ENCODE assay signal across 11 cellular contexts in the genomic region with DNA sequence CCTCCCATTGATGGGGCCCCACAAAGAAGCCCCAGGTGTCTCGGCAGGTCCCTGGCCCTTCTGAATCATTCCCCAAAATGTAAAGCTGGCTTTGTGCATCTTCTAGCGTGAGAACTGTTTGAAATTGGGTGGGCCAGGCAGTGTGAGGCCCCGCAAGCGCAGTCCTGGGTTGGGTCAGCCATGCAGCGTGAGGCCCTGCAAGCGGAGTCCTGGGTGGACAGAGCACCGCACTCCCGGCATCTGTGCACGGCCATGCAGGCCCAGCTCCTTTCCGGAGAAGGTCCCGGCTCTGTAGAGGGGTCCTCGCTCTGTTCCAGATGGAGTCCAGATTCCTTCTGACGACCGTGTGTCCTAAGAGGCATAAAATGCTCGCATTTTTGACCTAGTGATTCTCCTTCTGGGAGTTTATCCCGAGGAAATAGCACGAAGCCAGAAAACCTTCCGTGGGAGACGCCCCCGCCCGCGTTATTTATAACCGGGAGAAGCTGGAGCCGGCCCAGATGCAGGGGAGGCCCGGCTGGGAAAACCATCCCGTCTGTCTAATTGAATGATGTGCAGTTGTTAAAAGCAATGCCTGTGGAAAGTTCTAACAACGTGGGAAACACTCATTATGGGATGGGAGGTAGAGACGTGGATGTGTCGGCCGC. TPM values are rescaled to one million over a fixed set of nuclear protein-coding genes. Genes with fewer than 3 reads are reported as not detected.
A peak's percentile ranks its signal among the peaks of the same experiment; 100 is the strongest.
DNase-seq lines count a peak whose midpoint lies in the region; ATAC-seq and TF ChIP-seq lines count a peak whose summit lies in the region.
"Had no signal": no experiment of that assay in that cellular context is flagged by ENCODE, and none has a peak within 500 bp of the region (broad histone marks: within the 10 kb centered on the region; RNA-seq: fewer than 3 reads in every experiment).

No MANE protein-coding gene starts in this region.

- DNase-seq in Right ventricle myocardium inferior (ENCODE audit: missing footprints) (no peak), cardiac septum (ENCODE audit: low spot score) (no peak), left ventricle myocardium superior (peak; percentile 81), uterus (peak; percentile 91 to 92), SKM-1 treated with dmso at 0.1 percent for 144 hours (lab: John Stamatoyannopoulos, UW; ENCODE audit: unreplicated experiment) (no peak)
- DNase-seq: 8988T, NCI-H2081 treated with DMSO at 0.1 percent for 48 hours had no signal

- H3K27ac ChIP-seq in parathyroid adenoma (peak overlapping the region; percentile 51), uterus (peak overlapping the region; percentile 78 to 83)

- H3K9ac ChIP-seq in parathyroid adenoma, result no peak overlapping the region

- intact Hi-C loops in Right ventricle myocardium inferior (cut with DNase I), result loop anchor here (2.0 kb wide), 1 partner anchor 18 kb away; a partner anchor contains a TSS
- intact Hi-C loops in cardiac septum (cut with DNase I), result loop anchor here (2.0 kb wide), 2 partner anchors 18 to 22 kb away; a partner anchor contains a TSS
- intact Hi-C loops in left ventricle myocardium superior (cut with micrococcal nuclease), result no loop called here
- intact Hi-C loops in uterus (cut with DNase I; ENCODE audit: low total_unique reads), result no loop called here

- H3K4me2 ChIP-seq in parathyroid adenoma (ENCODE audit: low read length), result no peak overlapping the region

- no peak overlapping the region for H2AFZ ChIP-seq in parathyroid adenoma

- no peak for TF ChIP-seq POLR2A in uterus (IDR thresholded peaks at IDR 0.05)

- H3K9me3 ChIP-seq in parathyroid adenoma (ENCODE audit: control insufficient read depth, low read length) (no peaks in the 10 kb centered on the region), uterus (no peaks in the 10 kb centered on the region)
- H3K9me3 ChIP-seq: mucosa of descending colon had no signal

- ATAC-seq in Right ventricle myocardium inferior (peak; percentile 29), left ventricle myocardium superior (peak; percentile 32), HG02623 (IDR thresholded peaks at IDR 0.05; ENCODE audit: unreplicated experiment) (no peak), HG03196 (IDR thresholded peaks at IDR 0.05; ENCODE audit: unreplicated experiment) (no peak)

- no peak for TF ChIP-seq CTCF in parathyroid adenoma (IDR thresholded peaks at IDR 0.05)
- TF ChIP-seq CTCF in uterus (IDR thresholded peaks at IDR 0.05), result no peak

- H3K27me3 ChIP-seq in parathyroid adenoma (ENCODE audit: control insufficient read depth, insufficient read depth, low read length) (no peaks in the 10 kb centered on the region), uterus (no peaks in the 10 kb centered on the region)

- H3K36me3 ChIP-seq in parathyroid adenoma (ENCODE audit: control insufficient read depth, insufficient read depth, low read length) (no peaks in the 10 kb centered on the region), uterus (no peaks in the 10 kb centered on the region)

- no peaks in the 10 kb centered on the region for H3K79me2 ChIP-seq in parathyroid adenoma

- H3K4me3 ChIP-seq in parathyroid adenoma (ENCODE audit: low read depth, low read length) (no peak overlapping the region), uterus (no peak overlapping the region)
- H3K4me3 ChIP-seq: mucosa of descending colon had no signal

- H3K4me1 ChIP-seq in parathyroid adenoma (no peaks in the 10 kb centered on the region), uterus (peaks cover 5 to 39% of the 10 kb centered on the region in 2 donors)

RNA-seq across cellular contexts. Expression of a gene that starts 19.4 kb away (rescaled TPM):
- total RNA-seq in Right ventricle myocardium inferior, result 18.7 TPM
- total RNA-seq in cardiac septum, result 29.7 TPM
- 15.4 TPM for total RNA-seq in left ventricle myocardium superior
- 100 to 1,000 TPM in 1 of 4 donors, 10 to 100 TPM in 3; 19.7 to 109 (median 35.6) TPM for total RNA-seq in uterus

Comparison
In these comparisons a context has a peak if more than half of its experiments do, and no peak if none do; other contexts are left out.
1. DNase-seq: peak in left ventricle myocardium superior (single experiment) and uterus (2 of 2); none in Right ventricle myocardium inferior (single experiment), cardiac septum (single experiment) and SKM-1 treated with dmso at 0.1 percent for 144 hours (single experiment).
2. intact Hi-C loops: an anchor here in Right ventricle myocardium inferior (2.0 kb wide) and cardiac septum (2.0 kb wide); none called in left ventricle myocardium superior and uterus.
3. ATAC-seq: peak in Right ventricle myocardium inferior (single experiment) and left ventricle myocardium superior (single experiment); none in HG02623 (single experiment) and HG03196 (single experiment).